In genomic region chr15:57061696-57062095, GRCh38 we compare ENCODE assay signal across 1 cellular context.
TF ChIP-seq lines count a peak whose summit lies in the region.

No MANE protein-coding gene starts in this region.

TF ChIP-seq in IMR-90, 13 proteins besides CTCF, POLR2A, EP300 and RAD21:
- TF ChIP-seq ELK1 (IDR thresholded peaks at IDR 0.05; ENCODE audit: borderline replicate concordance, low read depth, low read length) (no peak), MXI1 (IDR thresholded peaks at IDR 0.05; ENCODE audit: borderline replicate concordance, low read depth, low read length) (no peak), SMC3 (IDR thresholded peaks at IDR 0.05; ENCODE audit: low read depth, low read length) (no peak), FOS (IDR thresholded peaks at IDR 0.05; ENCODE audit: low read depth, low read length) (no peak), MAZ (IDR thresholded peaks at IDR 0.05; ENCODE audit: borderline replicate concordance, low read depth, low read length) (no peak), NFE2L2 (IDR thresholded peaks at IDR 0.05; ENCODE audit: low read depth, low read length) (no peak), MAFK (IDR thresholded peaks at IDR 0.05; ENCODE audit: low read depth, low read length) (no peak), CEBPB (IDR thresholded peaks at IDR 0.05; ENCODE audit: low read depth, low read length) (no peak), CHD1 (IDR thresholded peaks at IDR 0.05; ENCODE audit: low read depth, low read length) (no peak), BHLHE40 (IDR thresholded peaks at IDR 0.05; ENCODE audit: low read depth, low read length) (no peak)
TF ChIP-seq in IMR-90: peak in this region for 0.
